Comparison of ENCODE assay signal across 15 cellular contexts in the genomic region with DNA sequence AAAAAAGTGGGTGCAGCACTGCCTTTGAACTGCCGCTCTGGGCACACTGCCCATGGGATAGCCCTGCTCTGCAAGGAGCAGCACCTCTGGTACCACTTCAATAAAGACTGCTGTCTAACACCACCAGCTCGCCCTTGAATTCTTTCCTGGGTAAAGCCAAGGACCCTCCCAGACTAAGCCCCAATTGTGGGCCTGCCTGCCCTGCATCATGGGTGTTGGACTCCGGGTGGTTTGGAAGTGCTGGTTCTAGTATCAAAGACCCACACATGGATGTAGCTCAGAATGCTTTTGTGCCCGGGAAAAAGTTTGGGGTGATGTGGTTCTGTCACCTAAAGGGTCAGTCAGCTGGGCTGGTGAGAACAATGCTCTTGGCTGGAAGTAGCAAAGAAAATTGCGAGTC.
DNase-seq lines count a peak whose midpoint lies in the region; ATAC-seq and TF ChIP-seq lines count a peak whose summit lies in the region.
"Had no signal": no experiment of that assay in that cellular context is flagged by ENCODE, and none has a peak within 500 bp of the region (broad histone marks: within the 10 kb centered on the region; RNA-seq: fewer than 3 reads in every experiment).

No MANE protein-coding gene starts in this region.

- intact Hi-C loops in activated CD4-positive, alpha-beta memory T cell treated with anti-CD3 and anti-CD28 coated beads for 36 hours (cut with micrococcal nuclease) = no loop called here

- no peaks in the 10 kb centered on the region for H3K36me3 Mint-ChIP-seq in activated CD4-positive, alpha-beta memory T cell treated with anti-CD3 and anti-CD28 coated beads, Interleukin-2, amount 10 ng/mL, durations not matched to agents 7 days and 5 days (ENCODE audit: low read depth)
- no peaks in the 10 kb centered on the region for H3K36me3 Mint-ChIP-seq in activated CD4-positive, alpha-beta memory T cell treated with anti-CD3 and anti-CD28 coated beads for 36 hours
- H3K36me3 Mint-ChIP-seq in glutamatergic neuron (ENCODE audit: unreplicated experiment) = peaks cover 9% of the 10 kb centered on the region

- H3K27me3 Mint-ChIP-seq in activated CD4-positive, alpha-beta memory T cell treated with anti-CD3 and anti-CD28 coated beads, Interleukin-2, amount 10 ng/mL, durations not matched to agents 7 days and 5 days = no peaks in the 10 kb centered on the region
- H3K27me3 Mint-ChIP-seq in activated CD4-positive, alpha-beta memory T cell treated with anti-CD3 and anti-CD28 coated beads for 36 hours = no peaks in the 10 kb centered on the region
- peaks cover 16% of the 10 kb centered on the region for H3K27me3 Mint-ChIP-seq in glutamatergic neuron (ENCODE audit: unreplicated experiment)

- no peak overlapping the region for H3K4me3 Mint-ChIP-seq in activated CD4-positive, alpha-beta memory T cell treated with anti-CD3 and anti-CD28 coated beads, Interleukin-2, amount 10 ng/mL, durations not matched to agents 7 days and 5 days
- H3K4me3 Mint-ChIP-seq in activated CD4-positive, alpha-beta memory T cell treated with anti-CD3 and anti-CD28 coated beads for 36 hours = no peak overlapping the region
- H3K4me3 Mint-ChIP-seq in glutamatergic neuron (ENCODE audit: unreplicated experiment) = no peak overlapping the region

- ATAC-seq in left lobe of liver = no peak
- ATAC-seq in HG03039 (IDR thresholded peaks at IDR 0.05; ENCODE audit: unreplicated experiment) = no peak

- no peak overlapping the region for H3K27ac Mint-ChIP-seq in activated CD4-positive, alpha-beta memory T cell treated with anti-CD3 and anti-CD28 coated beads, Interleukin-2, amount 10 ng/mL, durations not matched to agents 7 days and 5 days
- no peak overlapping the region for H3K27ac Mint-ChIP-seq in activated CD4-positive, alpha-beta memory T cell treated with anti-CD3 and anti-CD28 coated beads for 36 hours
- H3K27ac Mint-ChIP-seq in glutamatergic neuron (ENCODE audit: unreplicated experiment) = no peak overlapping the region

- CTCF ChIA-PET in activated CD4-positive, alpha-beta memory T cell treated with anti-CD3 and anti-CD28 coated beads, Interleukin-2, amount 10 ng/mL, durations not matched to agents 7 days and 5 days (lab: Charles Lee) = interaction anchor here (0.7 kb wide), 1 partner anchor 74 kb away, joined by 3 read pairs; no protein-coding TSS in a partner anchor
- CTCF ChIA-PET in activated CD4-positive, alpha-beta memory T cell treated with anti-CD3 and anti-CD28 coated beads for 36 hours (lab: Charles Lee) = no interaction called here

- H3K9me3 Mint-ChIP-seq in activated CD4-positive, alpha-beta memory T cell treated with anti-CD3 and anti-CD28 coated beads, Interleukin-2, amount 10 ng/mL, durations not matched to agents 7 days and 5 days = no peaks in the 10 kb centered on the region
- no peaks in the 10 kb centered on the region for H3K9me3 Mint-ChIP-seq in activated CD4-positive, alpha-beta memory T cell treated with anti-CD3 and anti-CD28 coated beads for 36 hours
- peaks cover 33% of the 10 kb centered on the region for H3K9me3 Mint-ChIP-seq in glutamatergic neuron (ENCODE audit: unreplicated experiment)

- POLR2A ChIA-PET in activated CD4-positive, alpha-beta memory T cell treated with anti-CD3 and anti-CD28 coated beads, Interleukin-2, amount 10 ng/mL, durations not matched to agents 7 days and 5 days (lab: Charles Lee) = no interaction called here
- POLR2A ChIA-PET in activated CD4-positive, alpha-beta memory T cell treated with anti-CD3 and anti-CD28 coated beads for 36 hours (lab: Charles Lee) = no interaction called here

- DNase-seq in activated CD4-positive, alpha-beta memory T cell treated with anti-CD3 and anti-CD28 coated beads, Interleukin-2, amount 10 ng/mL, durations not matched to agents 7 days and 5 days = peak; percentile 9
- no peak for DNase-seq in activated CD4-positive, alpha-beta memory T cell treated with anti-CD3 and anti-CD28 coated beads for 36 hours
- peak; percentile 49 for DNase-seq in SW480 (ENCODE audit: low spot score)
- DNase-seq in left lobe of liver (ENCODE audit: low spot score) = peak; percentile 24
- DNase-seq in stimulated activated CD8-positive, alpha-beta memory T cell treated with anti-CD3 and anti-CD28 coated beads, Interleukin-4, amount 100 ng/mL, for 48 hours = peak; percentile 19
- DNase-seq in glutamatergic neuron = no peak
- DNase-seq in RKO (ENCODE audit: low spot score) = no peak
- DNase-seq: AML-193, DMS79, NCI-H1417, NCI-H187, NCI-H2227 treated with DMSO at 0.1 percent for 48 hours, NCI-H510A treated with DMSO at 0.1 percent for 48 hours, NCI-H82 had no signal

- no peaks in the 10 kb centered on the region for H3K4me1 Mint-ChIP-seq in activated CD4-positive, alpha-beta memory T cell treated with anti-CD3 and anti-CD28 coated beads, Interleukin-2, amount 10 ng/mL, durations not matched to agents 7 days and 5 days
- no peaks in the 10 kb centered on the region for H3K4me1 Mint-ChIP-seq in activated CD4-positive, alpha-beta memory T cell treated with anti-CD3 and anti-CD28 coated beads for 36 hours (ENCODE audit: low read depth)
- H3K4me1 Mint-ChIP-seq in glutamatergic neuron (ENCODE audit: low read depth, unreplicated experiment) = no peaks in the 10 kb centered on the region

- TF ChIP-seq CTCF in glutamatergic neuron (IDR thresholded peaks at IDR 0.05; ENCODE audit: partially characterized antibody, unreplicated experiment) = no peak

Comparison
In these comparisons a context has a peak if more than half of its experiments do, and no peak if none do; other contexts are left out.
1. DNase-seq: peak in activated CD4-positive, alpha-beta memory T cell treated with anti-CD3 and anti-CD28 coated beads, Interleukin-2, amount 10 ng/mL, durations not matched to agents 7 days and 5 days (single experiment), SW480 (single experiment), left lobe of liver (single experiment) and stimulated activated CD8-positive, alpha-beta memory T cell treated with anti-CD3 and anti-CD28 coated beads, Interleukin-4, amount 100 ng/mL, for 48 hours (single experiment); none in activated CD4-positive, alpha-beta memory T cell treated with anti-CD3 and anti-CD28 coated beads for 36 hours (single experiment), glutamatergic neuron (single experiment) and RKO (single experiment).